23 cellular contexts compared by ENCODE assay signal in the genomic region with DNA sequence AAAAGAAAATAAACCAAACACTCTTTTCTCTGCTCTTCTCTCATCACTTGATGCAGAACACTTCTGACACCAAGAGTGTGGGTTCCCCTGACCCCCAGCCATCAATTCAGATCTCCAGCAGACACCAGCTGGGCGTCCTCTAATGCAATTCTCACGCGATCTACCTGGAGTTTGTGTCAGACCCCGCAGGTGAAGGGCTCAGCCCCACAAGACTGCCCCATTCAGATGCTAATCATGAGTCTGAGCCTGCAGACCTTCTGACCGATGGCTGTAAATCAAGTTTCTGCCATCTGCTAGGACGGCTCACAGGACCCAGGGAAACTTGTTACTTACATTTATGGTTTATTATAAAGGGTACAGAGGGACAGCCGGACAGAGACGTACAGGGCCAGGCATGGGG.
DNase-seq lines count a peak whose midpoint lies in the region; ATAC-seq, FAIRE-seq and TF ChIP-seq lines count a peak whose summit lies in the region.
"Had no signal": no experiment of that assay in that cellular context is flagged by ENCODE, and none has a peak within 500 bp of the region (broad histone marks: within the 10 kb centered on the region; RNA-seq: fewer than 3 reads in every experiment).

No MANE protein-coding gene starts in this region.

- H2BK5ac ChIP-seq in H1 (ENCODE audit: low read depth, low read length), result no peak overlapping the region

- no peak overlapping the region for H2BK120ac ChIP-seq in H1 (replicated peaks; ENCODE audit: low read depth, low read length)

- no peak overlapping the region for H3K18ac ChIP-seq in H1 (ENCODE audit: extremely low read depth, low read length)

- no peak overlapping the region for H3K4ac ChIP-seq in H1 (replicated peaks; ENCODE audit: insufficient read length, low read depth, low read length)

- H3K14ac ChIP-seq in H1 (ENCODE audit: insufficient read length), result no peak overlapping the region

- TF ChIP-seq CTCF in DOHH2 (IDR thresholded peaks at IDR 0.05; ENCODE audit: low read depth, low read length, poor library complexity, severe bottlenecking) (no peak), H1 (IDR thresholded peaks at IDR 0.05; ENCODE audit: control extremely low read depth in 1 of 3, insufficient read depth in 1 of 3, low read depth in 1 of 3, low read length in 3 of 3) (no peak), neural crest cell (conservative IDR thresholded peaks at IDR 0.05) (no peak), transverse colon (IDR thresholded peaks at IDR 0.05) (no peak)

- H3K36me3 ChIP-seq in DOHH2 (ENCODE audit: control insufficient read depth, low read length) (peaks cover 100% of the 10 kb centered on the region), HUES64 (ENCODE audit: insufficient read depth, low read length) (no peaks in the 10 kb centered on the region), H1 (ENCODE audit: control insufficient read depth in 2 of 4, insufficient read depth in 4 of 4, low read length in 3 of 4) (no peaks in the 10 kb centered on the region), transverse colon (no peaks in the 10 kb centered on the region)
- H3K36me3 ChIP-seq: Peyer's patch had no signal

- H3K9me3 ChIP-seq in DOHH2 (ENCODE audit: control insufficient read depth, insufficient read depth, low read length), result peaks cover 52% of the 10 kb centered on the region
- H3K9me3 ChIP-seq in HUES64 (ENCODE audit: insufficient read depth, low read depth, low read length), result 0 out of 2 replicates have a peak, but pooled peaks cover 5% of the 10 kb centered on the region
- peaks cover 2 to 3% of the 10 kb centered on the region in 2 experiments; a peak in 2 of 4 replicates for H3K9me3 ChIP-seq in H1 (ENCODE audit: insufficient read depth in 2 of 2, low read depth in 1 of 2, low read length in 1 of 2)
- H3K9me3 ChIP-seq in transverse colon, result no peaks in the 10 kb centered on the region
- H3K9me3 ChIP-seq: A549, Peyer's patch had no signal

- H3K4me1 ChIP-seq in DOHH2 (ENCODE audit: control insufficient read depth, low read length), result peaks cover 73% of the 10 kb centered on the region
- H3K4me1 ChIP-seq in HUES64 (ENCODE audit: insufficient read depth, low read length), result peaks cover 16% of the 10 kb centered on the region
- peaks cover 0 to 12% (median 8%) of the 10 kb centered on the region in 4 experiments; a peak in 5 of 7 replicates for H3K4me1 ChIP-seq in H1 (replicated peaks in 1 of 4; ENCODE audit: control insufficient read depth in 3 of 4, insufficient read depth in 4 of 4, low read length in 3 of 4)
- H3K4me1 ChIP-seq in transverse colon, result no peaks in the 10 kb centered on the region
- H3K4me1 ChIP-seq: A549, Peyer's patch had no signal

- H3K27ac Mint-ChIP-seq in neural crest cell (ENCODE audit: unreplicated experiment), result peak overlapping the region; percentile 27
- H3K27ac Mint-ChIP-seq: B cell; CD4-positive, CD25-positive, alpha-beta regulatory T cell; T-cell had no signal

- TF ChIP-seq POLR2A in H1 (IDR thresholded peaks at IDR 0.05; ENCODE audit: control extremely low read depth in 1 of 2, low read depth in 2 of 2, low read length in 2 of 2) (no peak), transverse colon (IDR thresholded peaks at IDR 0.05) (no peak)

- 32% methylated on average over 8 of the region's 8 CpGs for WGBS in HUES64
- 32% methylated on average over 8 of the region's 8 CpGs; no CpG with 5 or more reads in 1 of the 2 experiments for WGBS in H1 (ENCODE audit: extremely low coverage in 1 of 2, insufficient coverage in 1 of 2, insufficient read length in 1 of 2, insufficient replicate concordance in 2 of 2, low coverage in 1 of 2, low lambda C conversion rate in 2 of 2, missing lambda C conversion rate in 1 of 2), 2 experiments
- 62% methylated on average over 8 of the region's 8 CpGs; no CpG with 5 or more reads in 1 of the 2 donors for WGBS in transverse colon (ENCODE audit: low coverage in 1 of 2), 2 donors

- H3K27me3 Mint-ChIP-seq in neural crest cell (ENCODE audit: low read depth), result peaks cover 37% of the 10 kb centered on the region
- H3K27me3 Mint-ChIP-seq: B cell; CD4-positive, CD25-positive, alpha-beta regulatory T cell had no signal

- POLR2A ChIA-PET in H1 (lab: Charles Lee; ENCODE audit: partially characterized antibody), result no interaction called here

- H4K20me1 ChIP-seq in DOHH2 (ENCODE audit: control insufficient read depth, insufficient read depth, low read depth, low read length) (no peaks in the 10 kb centered on the region), H1 (replicated peaks in 1 of 2; ENCODE audit: control insufficient read depth in 1 of 2, insufficient read depth in 2 of 2, low read length in 2 of 2) (no peaks in the 10 kb centered on the region)

- in situ Hi-C loops in transverse colon (cut with MboI; ENCODE audit: low pct_ligation_motif_present in 1 of 4, low pct_unique_long_range_greater_than_20kb in 1 of 4, low sequenced_read_pairs in 3 of 4) (no loop called here), KBM-7 (cut with MboI; ENCODE audit: low pct_unique_long_range_greater_than_20kb, low sequenced_read_pairs) (no loop called here)

- H4K8ac ChIP-seq in H1 (ENCODE audit: extremely low read depth, insufficient read depth, low read length), result peak overlapping the region; percentile 73; the same call in 1 of the 2 replicates

- H3K79me2 ChIP-seq in DOHH2 (ENCODE audit: control insufficient read depth, low read length), result peaks cover 81% of the 10 kb centered on the region
- no peaks in the 10 kb centered on the region for H3K79me2 ChIP-seq in H1 (ENCODE audit: control insufficient read depth in 1 of 2, insufficient read depth in 2 of 2, low read length in 2 of 2)

- FAIRE-seq in H1 (lab: Jason Lieb, UNC), result peak; percentile 68
- FAIRE-seq: A549, GM12891 had no signal

- no peak overlapping the region for H4K5ac ChIP-seq in H1 (ENCODE audit: insufficient read length, low read depth, low read length)

- peaks cover 21% of the 10 kb centered on the region for H3K9me3 Mint-ChIP-seq in neural crest cell

- no peak overlapping the region for H2BK20ac ChIP-seq in H1 (ENCODE audit: low read length)

- DNase-seq in H1 (ENCODE audit: low read depth in 1 of 2, low spot score in 2 of 2), result peak in 1 of 2 experiments; percentile 31
- no peak for DNase-seq in neural crest cell (ENCODE audit: low read depth, low spot score)
- DNase-seq in NCI-H69 (lab: John Stamatoyannopoulos, UW), result no peak
- DNase-seq in transverse colon, result no peak
- DNase-seq in KBM-7, result no peak
- DNase-seq: CD4-positive, CD25-positive, alpha-beta regulatory T cell; COR-L47; DMS79 treated with DMSO at 0.1 percent for 48 hours; GOT3; NCI-H1105 treated with DMSO at 0.1 percent for 48 hours; NCI-H187 treated with DMSO at 0.1 percent for 48 hours; NCI-H748 treated with DMSO at 0.1 percent for 48 hours; Peyer's patch; T-cell had no signal

- CTCF ChIA-PET in H1 (lab: Charles Lee; ENCODE audit: partially characterized antibody), result no interaction called here

- H2BK15ac ChIP-seq in H1 (ENCODE audit: low read length), result no peak overlapping the region

- H4K91ac ChIP-seq in H1 (replicated peaks; ENCODE audit: insufficient read length, low read length), result no peak overlapping the region

- no peak overlapping the region; the same call in 1 of the 2 replicates for H2BK12ac ChIP-seq in H1 (ENCODE audit: low read depth, low read length)

- no peaks in the 10 kb centered on the region for H3K79me1 ChIP-seq in H1 (ENCODE audit: low read depth, low read length)

- H3K4me3 ChIP-seq in DOHH2 (ENCODE audit: low read length) (no peak overlapping the region), HUES64 (ENCODE audit: low read length) (no peak overlapping the region), H1 (ENCODE audit: extremely low read depth in 1 of 4, insufficient read depth in 2 of 4, low read depth in 3 of 4, low read length in 4 of 4) (peak overlapping the region in 1 of 4 experiments; percentile 33; a peak in 2 of 8 replicates), transverse colon (no peak overlapping the region)
- H3K4me3 ChIP-seq: A549, Peyer's patch had no signal

- H3K9ac ChIP-seq in HUES64 (ENCODE audit: low read depth, low read length), result no peak overlapping the region
- H3K9ac ChIP-seq in H1 (replicated peaks in 1 of 4; ENCODE audit: extremely low read depth in 1 of 4, low read depth in 3 of 4, low read length in 3 of 4), result no peak overlapping the region
- H3K9ac ChIP-seq: KMS-11 had no signal

- intact Hi-C loops in transverse colon (cut with DNase I; ENCODE audit: low total_unique reads), result no loop called here

- H3K27ac ChIP-seq in DOHH2 (ENCODE audit: low read depth, low read length), result peak overlapping the region; percentile 72
- H3K27ac ChIP-seq in HUES64 (ENCODE audit: low read depth, low read length), result peak overlapping the region; percentile 48; the same call in 1 of the 2 replicates
- no peak overlapping the region for H3K27ac ChIP-seq in H1 (ENCODE audit: low read depth, low read length)
- H3K27ac ChIP-seq in transverse colon, result no peak overlapping the region
- H3K27ac ChIP-seq: A549, HL-60, KMS-11, Peyer's patch had no signal

- no peaks in the 10 kb centered on the region for H3K9me2 ChIP-seq in DOHH2 (replicated peaks; ENCODE audit: control insufficient read depth, low read length)

- H3F3A ChIP-seq in DOHH2 (ENCODE audit: control insufficient read depth, insufficient read depth), result peaks cover 31% of the 10 kb centered on the region

- H3K27me3 ChIP-seq in DOHH2 (ENCODE audit: control insufficient read depth, low read length) (no peaks in the 10 kb centered on the region), HUES64 (ENCODE audit: insufficient read depth, low read length) (no peaks in the 10 kb centered on the region), H1 (replicated peaks in 1 of 4; ENCODE audit: control insufficient read depth in 3 of 4, extremely low read depth in 1 of 4, insufficient read depth in 3 of 4, low read length in 3 of 4) (no peaks in the 10 kb centered on the region), transverse colon (peaks cover 12% of the 10 kb centered on the region)
- H3K27me3 ChIP-seq: Peyer's patch had no signal

- H3K4me2 ChIP-seq in DOHH2 (ENCODE audit: low read length), result no peak overlapping the region
- H3K4me2 ChIP-seq in H1 (ENCODE audit: insufficient read depth in 1 of 2, low read depth in 2 of 2, low read length in 2 of 2), result peak overlapping the region; percentile 26 to 45; a peak in 3 of 4 replicates
- H3K4me2 ChIP-seq: A549, KMS-11 had no signal

- TF ChIP-seq EP300 in H1 (IDR thresholded peaks at IDR 0.05; ENCODE audit: borderline replicate concordance in 1 of 2, low read depth in 2 of 2, low read length in 2 of 2) (no peak), transverse colon (IDR thresholded peaks at IDR 0.05; ENCODE audit: low read depth) (no peak)

- H3K4me1 Mint-ChIP-seq in neural crest cell, result peaks cover 4% of the 10 kb centered on the region
- H3K4me1 Mint-ChIP-seq: CD4-positive, CD25-positive, alpha-beta regulatory T cell; T-cell had no signal

- peaks cover 2% of the 10 kb centered on the region for H3K36me3 Mint-ChIP-seq in neural crest cell (ENCODE audit: low read depth)
- H3K36me3 Mint-ChIP-seq: CD4-positive, CD25-positive, alpha-beta regulatory T cell; T-cell had no signal

- no peaks in the 10 kb centered on the region for H3K23me2 ChIP-seq in H1 (ENCODE audit: low read depth, low read length)

- no peak overlapping the region for H3K4me3 Mint-ChIP-seq in neural crest cell
- H3K4me3 Mint-ChIP-seq: B cell; CD4-positive, CD25-positive, alpha-beta regulatory T cell; T-cell had no signal

- TF ChIP-seq RAD21 in H1 (IDR thresholded peaks at IDR 0.05 in 1 of 2, conservative IDR thresholded peaks at IDR 0.05 in 1 of 2; ENCODE audit: low read depth in 2 of 2, low read length in 2 of 2), result no peak

- no peak overlapping the region for H3K56ac ChIP-seq in H1 (replicated peaks; ENCODE audit: insufficient read length, low read depth, low read length)

- no peak for ATAC-seq in GM18519 (IDR thresholded peaks at IDR 0.05; ENCODE audit: low FRiP score, unreplicated experiment)
- ATAC-seq: A549, SK-N-SH treated with all-trans-retinoic acid at 6 μM for 48 hours, T-cell had no signal

- H3K23ac ChIP-seq in H1 (ENCODE audit: insufficient read length), result no peak overlapping the region

- no peak overlapping the region for H2AK5ac ChIP-seq in H1 (ENCODE audit: low read depth, low read length)

- no peak overlapping the region for H2AFZ ChIP-seq in H1 (ENCODE audit: low read length)

Comparison
In these comparisons a context has a peak if more than half of its experiments do, and no peak if none do; other contexts are left out.
1. H3K27ac ChIP-seq: peak in DOHH2 (single experiment) and HUES64 (single experiment); none in H1 (single experiment) and transverse colon (0 of 4).